ENCODE assay signal across 18 cellular contexts in the genomic region with DNA sequence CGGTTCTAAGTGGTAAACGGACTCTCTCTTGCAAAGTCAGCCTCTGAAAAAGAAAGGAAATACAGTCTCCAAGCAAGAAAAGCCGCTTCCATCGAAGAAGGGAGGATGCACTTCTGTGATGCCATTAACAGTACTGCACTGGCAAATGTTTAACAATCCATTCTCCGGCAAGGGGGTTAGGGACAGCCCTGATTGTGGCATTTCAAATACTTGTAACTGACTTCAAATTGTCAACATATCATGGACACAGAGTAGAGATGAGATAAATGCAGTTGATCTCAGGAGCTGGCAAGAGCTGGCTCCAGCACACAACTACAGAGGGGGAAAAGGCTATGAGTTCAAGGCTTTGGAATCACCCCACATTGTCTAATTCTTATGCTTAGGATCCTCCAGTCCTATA.
DNase-seq lines count a peak whose midpoint lies in the region; ATAC-seq, FAIRE-seq and TF ChIP-seq lines count a peak whose summit lies in the region.
"Had no signal": no experiment of that assay in that cellular context is flagged by ENCODE, and none has a peak within 500 bp of the region (broad histone marks: within the 10 kb centered on the region; RNA-seq: fewer than 3 reads in every experiment).

No MANE protein-coding gene starts in this region.

- FAIRE-seq in H54 (lab: Jason Lieb, UNC) = no peak
- FAIRE-seq: D721Med, GM12878, GM18507, H1 had no signal

- H3K9ac ChIP-seq in BLaER1 = peak overlapping the region; percentile 52; the same call in 1 of the 2 replicates
- peak overlapping the region in 1 of 11 experiments; percentile 22; a peak in 1 of 22 replicates for H3K9ac ChIP-seq in BLaER1 treated with 17β-estradiol and CSF1 and Interleukin-3, amounts not matched to agents 10 nM and 100 nM
- H3K9ac ChIP-seq in endocrine pancreas (ENCODE audit: control insufficient read depth, insufficient read depth, low read length) = no peak overlapping the region

- H3K9me3 ChIP-seq in BLaER1 (peaks cover 3% of the 10 kb centered on the region; the same call in 1 of the 2 replicates), endocrine pancreas (ENCODE audit: control insufficient read depth, low read length) (no peaks in the 10 kb centered on the region)
- H3K9me3 ChIP-seq in BLaER1 treated with 17β-estradiol and CSF1 and Interleukin-3, amounts not matched to agents 10 nM and 100 nM (replicated peaks in 1 of 11) = peaks cover 0 to 15% (median 6%) of the 10 kb centered on the region in 11 experiments; a peak in 6 of 22 replicates

- H3K4me2 ChIP-seq in BLaER1 = peak overlapping the region; percentile 78
- H3K4me2 ChIP-seq in BLaER1 treated with 17β-estradiol and CSF1 and Interleukin-3, amounts not matched to agents 10 nM and 100 nM = peak overlapping the region in 10 of 11 experiments; percentile 16 to 90 (median 65); a peak in 18 of 22 replicates

- ATAC-seq in GM18520 (IDR thresholded peaks at IDR 0.05; ENCODE audit: unreplicated experiment) = no peak
- ATAC-seq: GM12878, HCT116 had no signal

- no peak for DNase-seq in NCI-H446 treated with DMSO at 0.1 percent for 48 hours (lab: John Stamatoyannopoulos, UW)
- DNase-seq in H54 (ENCODE audit: insufficient read length, low spot score) = no peak
- DNase-seq: CD4-positive, alpha-beta T cell; CD8-positive, alpha-beta memory T cell; DMS 273 treated with DMSO at 0.1 percent for 48 hours; DMS79; EL; GDM1; H9 had no signal

- H3K4me1 ChIP-seq in BLaER1 (peaks cover 96% of the 10 kb centered on the region), endocrine pancreas (ENCODE audit: control insufficient read depth, insufficient read depth, low read length) (peaks cover 10% of the 10 kb centered on the region)
- peaks cover 18 to 97% (median 66%) of the 10 kb centered on the region in 10 experiments for H3K4me1 ChIP-seq in BLaER1 treated with 17β-estradiol and CSF1 and Interleukin-3, amounts not matched to agents 10 nM and 100 nM

- H3K4me3 ChIP-seq in BLaER1 (peak overlapping the region; percentile 64), endocrine pancreas (ENCODE audit: control insufficient read depth, insufficient read depth, low read length) (peak overlapping the region; percentile 40)
- peak overlapping the region in 2 of 10 experiments; percentile 44 to 54; a peak in 3 of 20 replicates for H3K4me3 ChIP-seq in BLaER1 treated with 17β-estradiol and CSF1 and Interleukin-3, amounts not matched to agents 10 nM and 100 nM
- H3K4me3 ChIP-seq: GM12878 had no signal

- H3K27ac ChIP-seq in BLaER1 = peak overlapping the region; percentile 58
- H3K27ac ChIP-seq in BLaER1 treated with 17β-estradiol and CSF1 and Interleukin-3, amounts not matched to agents 10 nM and 100 nM = peak overlapping the region in 1 of 11 experiments; percentile 39; a peak in 3 of 22 replicates

- H4K20me1 ChIP-seq in BLaER1 = no peaks in the 10 kb centered on the region
- no peaks in the 10 kb centered on the region for H4K20me1 ChIP-seq in BLaER1 treated with 17β-estradiol and CSF1 and Interleukin-3, amounts not matched to agents 10 nM and 100 nM

- TF ChIP-seq POLR2A in H54 (IDR thresholded peaks at IDR 0.05; ENCODE audit: low read depth, low read length) = no peak

- H3K36me3 ChIP-seq in BLaER1 = peaks cover 9% of the 10 kb centered on the region; the same call in 1 of the 2 replicates
- peaks cover 0 to 5% (median 0%) of the 10 kb centered on the region in 11 experiments; a peak in 2 of 22 replicates for H3K36me3 ChIP-seq in BLaER1 treated with 17β-estradiol and CSF1 and Interleukin-3, amounts not matched to agents 10 nM and 100 nM
- no peaks in the 10 kb centered on the region for H3K36me3 ChIP-seq in endocrine pancreas (ENCODE audit: control insufficient read depth, insufficient read depth, low read length)

- no peaks in the 10 kb centered on the region for H3K27me3 ChIP-seq in BLaER1
- no peaks in the 10 kb centered on the region for H3K27me3 ChIP-seq in BLaER1 treated with 17β-estradiol and CSF1 and Interleukin-3, amounts not matched to agents 10 nM and 100 nM
- H3K27me3 ChIP-seq in endocrine pancreas (ENCODE audit: control insufficient read depth, insufficient read depth, low read length) = no peaks in the 10 kb centered on the region
